In the genomic region with DNA sequence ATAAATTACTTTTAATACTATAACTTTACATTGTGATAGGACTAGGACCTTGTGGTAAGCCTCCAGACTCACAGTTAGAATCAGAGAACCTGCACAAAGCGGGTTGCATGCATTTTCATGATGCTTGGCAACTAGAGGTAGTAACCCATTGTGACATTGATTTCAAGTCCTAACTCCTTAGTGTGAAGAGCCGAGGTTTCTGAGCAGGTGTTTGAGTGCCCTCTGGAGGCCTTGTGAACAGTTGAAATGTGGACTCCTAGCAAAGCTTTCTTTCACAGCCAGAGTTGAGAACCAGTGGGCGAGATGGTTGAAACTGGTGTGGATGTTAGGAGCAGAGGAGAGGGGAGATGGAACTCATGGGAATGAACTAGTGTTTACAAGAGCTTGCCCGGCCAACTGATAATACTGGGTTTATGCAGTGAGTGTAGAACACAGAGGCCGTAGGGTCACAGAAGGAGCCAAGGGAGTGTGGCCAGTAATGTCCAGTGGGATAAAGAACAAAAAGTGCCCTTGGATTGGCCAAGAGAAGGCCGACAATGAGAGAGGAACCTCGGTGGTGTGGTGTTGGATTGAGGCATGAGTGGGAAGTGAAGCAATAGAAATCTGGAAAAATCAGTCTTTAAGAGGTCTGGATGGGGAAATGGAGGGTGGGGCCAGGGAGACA, we compare ENCODE assay signal across 9 cellular contexts. TPM values are rescaled to one million over a fixed set of nuclear protein-coding genes. Genes with fewer than 3 reads are reported as not detected.
DNase-seq lines count a peak whose midpoint lies in the region; ATAC-seq, FAIRE-seq and TF ChIP-seq lines count a peak whose summit lies in the region.
"Had no signal": no experiment of that assay in that cellular context is flagged by ENCODE, and none has a peak within 500 bp of the region (broad histone marks: within the 10 kb centered on the region; RNA-seq: fewer than 3 reads in every experiment).

No MANE protein-coding gene starts in this region.

- no peak overlapping the region for H3K4me3 ChIP-seq in mammary epithelial cell (replicated peaks in 1 of 3; ENCODE audit: insufficient read depth in 1 of 3, low read depth in 2 of 3, low read length in 3 of 3)
- H3K4me3 ChIP-seq in kidney (ENCODE audit: low read length in 2 of 2) = no peak overlapping the region

- H3K27ac Mint-ChIP-seq in T-helper 2 cell treated with Interferon-gamma antibody and Interleukin-4, amounts not matched to agents 5 μg/mL and 100 μg/mL, for 36 hours = no peak overlapping the region

- H3K36me3 ChIP-seq in mammary epithelial cell (ENCODE audit: insufficient read depth, low read length) = no peaks in the 10 kb centered on the region
- H3K36me3 ChIP-seq in kidney (ENCODE audit: control insufficient read depth in 1 of 2, insufficient read depth in 2 of 2, low read length in 2 of 2) = peaks cover 4 to 8% of the 10 kb centered on the region in 2 donors

- H4K20me1 ChIP-seq in mammary epithelial cell (ENCODE audit: insufficient read depth, low read length) = no peaks in the 10 kb centered on the region

- H3K9me3 ChIP-seq in mammary epithelial cell (replicated peaks; ENCODE audit: insufficient read depth, low read length) = no peaks in the 10 kb centered on the region
- no peaks in the 10 kb centered on the region for H3K9me3 ChIP-seq in kidney (ENCODE audit: control insufficient read depth in 1 of 2, low read length in 2 of 2)

- peaks cover 41% of the 10 kb centered on the region for H3K79me2 ChIP-seq in mammary epithelial cell (ENCODE audit: insufficient read depth, low read length)

- no peaks in the 10 kb centered on the region for H3K27me3 Mint-ChIP-seq in T-helper 2 cell treated with Interferon-gamma antibody and Interleukin-4, amounts not matched to agents 5 μg/mL and 100 μg/mL, for 36 hours (ENCODE audit: low read depth)

- H3K4me3 Mint-ChIP-seq in T-helper 2 cell treated with Interferon-gamma antibody and Interleukin-4, amounts not matched to agents 5 μg/mL and 100 μg/mL, for 36 hours = no peak overlapping the region

- CTCF ChIA-PET in mammary epithelial cell (lab: Charles Lee; ENCODE audit: low non-redundant PET) = no interaction called here

- intact Hi-C loops in mammary epithelial cell (cut with micrococcal nuclease) = loop anchor here (1.0 kb wide), 2 partner anchors 79 to 183 kb away; no protein-coding TSS in a partner anchor
- intact Hi-C loops in kidney (cut with DNase I) = loop anchor here (10.0 kb wide), 1 partner anchor 79 kb away; no protein-coding TSS in a partner anchor

- H3K9me3 Mint-ChIP-seq in T-helper 2 cell treated with Interferon-gamma antibody and Interleukin-4, amounts not matched to agents 5 μg/mL and 100 μg/mL, for 36 hours = no peaks in the 10 kb centered on the region

- H3K27ac ChIP-seq in mammary epithelial cell (ENCODE audit: insufficient read depth, low read depth, low read length) (no peak overlapping the region), kidney (ENCODE audit: low read depth in 2 of 2, low read length in 2 of 2) (no peak overlapping the region)
- H3K27ac ChIP-seq: epithelial cell of prostate had no signal

- no peaks in the 10 kb centered on the region for H3K4me1 ChIP-seq in mammary epithelial cell (ENCODE audit: insufficient read depth, low read length)
- peaks cover 0 to 8% of the 10 kb centered on the region in 2 donors for H3K4me1 ChIP-seq in kidney (ENCODE audit: control insufficient read depth in 1 of 2, insufficient read depth in 1 of 2, low read depth in 1 of 2, low read length in 2 of 2)

- ATAC-seq in GM19023 (IDR thresholded peaks at IDR 0.05; ENCODE audit: unreplicated experiment) = no peak

- in situ Hi-C loops in mammary epithelial cell (cut with MboI; ENCODE audit: low sequenced_read_pairs in 2 of 2) = loop anchor here (10.0 kb wide), 1 partner anchor 179 kb away; no protein-coding TSS in a partner anchor

- peak; percentile 70 to 75 for TF ChIP-seq CTCF in mammary epithelial cell (conservative IDR thresholded peaks at IDR 0.05 in 1 of 2, IDR thresholded peaks at IDR 0.05 in 1 of 2; ENCODE audit: extremely low read depth in 1 of 2, insufficient read depth in 1 of 2, low read depth in 1 of 2, low read length in 2 of 2)
- TF ChIP-seq CTCF in kidney (IDR thresholded peaks at IDR 0.05; ENCODE audit: borderline replicate concordance, extremely low read depth, insufficient read depth) = peak; percentile 64

- no peak overlapping the region for H3K4me2 ChIP-seq in mammary epithelial cell (ENCODE audit: insufficient read depth, low read depth, low read length)

- no TSS peak for BruUV-seq in mammary epithelial cell (replicated peaks; lab: Mats Ljungman, UMichigan)

- no peaks in the 10 kb centered on the region for H3K27me3 ChIP-seq in mammary epithelial cell (ENCODE audit: insufficient read depth, low read length)

- H2AFZ ChIP-seq in mammary epithelial cell (ENCODE audit: low read depth, low read length) = no peak overlapping the region

- no peak overlapping the region for H3K9ac ChIP-seq in mammary epithelial cell (ENCODE audit: insufficient read depth, low read length)
- H3K9ac ChIP-seq in kidney (ENCODE audit: low read length in 2 of 2) = no peak overlapping the region

- peak; percentile 5 to 28 for DNase-seq in NOMO-1 (lab: John Stamatoyannopoulos, UW; ENCODE audit: unreplicated experiment in 2 of 2)
- DNase-seq in NOMO-1 treated with dmso at 0.1 percent for 144 hours (lab: John Stamatoyannopoulos, UW; ENCODE audit: unreplicated experiment) = no peak
- peak; percentile 27 for DNase-seq in NCI-H1105 (lab: John Stamatoyannopoulos, UW)
- peak; percentile 23 for DNase-seq in T-helper 2 cell treated with Interferon-gamma antibody and Interleukin-4, amounts not matched to agents 5 μg/mL and 100 μg/mL, for 36 hours (ENCODE audit: low spot score)
- peak; percentile 57 for DNase-seq in mammary epithelial cell
- DNase-seq in kidney = no peak
- peak; percentile 9 for DNase-seq in stimulated activated CD8-positive, alpha-beta memory T cell treated with anti-CD3 and anti-CD28 coated beads, Interleukin-4, amount 100 ng/mL, for 24 hours (ENCODE audit: low read depth)

- 56% methylated on average over 7 of the region's 7 CpGs for WGBS in mammary epithelial cell (ENCODE audit: low coverage, missing lambda C conversion rate)

- dilution Hi-C loops in mammary epithelial cell (cut with HindIII; ENCODE audit: low sequenced_read_pairs) = no loop called here

- peaks cover 10% of the 10 kb centered on the region for H3K36me3 Mint-ChIP-seq in T-helper 2 cell treated with Interferon-gamma antibody and Interleukin-4, amounts not matched to agents 5 μg/mL and 100 μg/mL, for 36 hours (ENCODE audit: low read depth)

- no peak for FAIRE-seq in kidney (lab: Jason Lieb, UNC)

- peaks cover 11% of the 10 kb centered on the region for H3K4me1 Mint-ChIP-seq in T-helper 2 cell treated with Interferon-gamma antibody and Interleukin-4, amounts not matched to agents 5 μg/mL and 100 μg/mL, for 36 hours (ENCODE audit: low read depth)

RNA-seq across cellular contexts. Expression of a gene that starts 10.9 kb away (rescaled TPM):
- total RNA-seq in mammary epithelial cell (10 to 100 TPM; 56.2 to 62.6 TPM), kidney (104 TPM)
- polyA plus RNA-seq in mammary epithelial cell (26.4 TPM), kidney (ENCODE audit: insufficient read depth, low read depth, low replicate concordance) (44.9 TPM)
- 98.2 TPM for polyA minus RNA-seq in mammary epithelial cell

RNA-seq across cellular contexts. Expression of a gene that starts 11.3 kb away (rescaled TPM):
- total RNA-seq in mammary epithelial cell (10 to 100 TPM in 1 of 2 donors, 1 to 10 TPM in 1; 6.8 to 29.7 TPM), kidney (41.4 TPM)
- polyA plus RNA-seq in mammary epithelial cell (15.4 TPM), kidney (ENCODE audit: insufficient read depth, low read depth, low replicate concordance) (39.3 TPM)
- polyA minus RNA-seq in mammary epithelial cell = 20.2 TPM

Comparison
In these comparisons a context has a peak if more than half of its experiments do, and no peak if none do; other contexts are left out.
1. DNase-seq: peak in NOMO-1 (2 of 2), NCI-H1105 (single experiment), T-helper 2 cell treated with Interferon-gamma antibody and Interleukin-4, amounts not matched to agents 5 μg/mL and 100 μg/mL, for 36 hours (single experiment), mammary epithelial cell (single experiment) and stimulated activated CD8-positive, alpha-beta memory T cell treated with anti-CD3 and anti-CD28 coated beads, Interleukin-4, amount 100 ng/mL, for 24 hours (single experiment); none in NOMO-1 treated with dmso at 0.1 percent for 144 hours (single experiment) and kidney (single experiment).